Comparison of ENCODE assay signal across 30 cellular contexts in the genomic region with DNA sequence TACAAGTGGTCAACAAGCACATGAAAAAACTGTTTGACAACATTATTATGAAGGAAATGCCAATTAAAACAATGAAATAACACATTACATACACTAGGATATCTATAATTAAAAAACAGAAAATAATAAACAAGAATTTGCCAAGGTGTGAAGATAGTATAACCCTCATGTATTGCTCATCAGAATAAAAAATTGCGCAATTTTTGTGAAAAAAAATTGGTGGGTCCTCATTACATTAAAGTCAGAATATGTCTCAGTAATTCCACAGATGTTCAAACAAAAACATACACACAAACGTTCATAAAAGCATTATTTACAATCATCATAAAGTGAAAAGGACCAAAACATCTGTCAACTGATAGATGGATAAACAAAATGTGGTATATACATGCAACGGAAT.
"Had no signal": no experiment of that assay in that cellular context is flagged by ENCODE, and none has a peak within 500 bp of the region (broad histone marks: within the 10 kb centered on the region; RNA-seq: fewer than 3 reads in every experiment).

No MANE protein-coding gene starts in this region.

- ATAC-seq: activated CD8-positive, alpha-beta T cell treated with anti-CD3 and anti-CD28 coated beads for 36 hours; activated naive CD8-positive, alpha-beta T cell treated with anti-CD3 and anti-CD28 coated beads, Interleukin-2, amount 50 U/mL, for 24 hours; activated T-cell treated with anti-CD3 and anti-CD28 coated beads, Interleukin-2, amount 50 U/mL, for 4 hours; body of pancreas had no signal

- H3K4me3 ChIP-seq: ascending aorta, body of pancreas, breast epithelium had no signal

- FAIRE-seq: TTC549 had no signal

- H3K4me1 ChIP-seq: ascending aorta, body of pancreas, breast epithelium had no signal

- H3K27ac ChIP-seq: ascending aorta, body of pancreas, brain microvascular endothelial cell, breast epithelium, VCaP had no signal

- H3K36me3 ChIP-seq: ascending aorta, brain microvascular endothelial cell, breast epithelium had no signal

- H3K9me3 ChIP-seq: body of pancreas had no signal

- H3K27me3 ChIP-seq: ascending aorta, body of pancreas, brain microvascular endothelial cell, breast epithelium had no signal

- DNase-seq: activated B cell treated with CpG ODN at 0.5 μM for 24 hours; activated CD4-positive, alpha-beta memory T cell treated with anti-CD3 and anti-CD28 coated beads for 36 hours; activated CD4-positive, alpha-beta T cell treated with anti-CD3 and anti-CD28 coated beads for 4 hours; activated CD4-positive, alpha-beta T cell treated with anti-CD3 and anti-CD28 coated beads, Interleukin-2, amount 10 ng/mL, durations not matched to agents 24 days and 14 days; activated CD4-positive, alpha-beta T cell treated with anti-CD3 and anti-CD28 coated beads, Interleukin-2, amount 50 U/mL, for 1 hour; activated CD4-positive, alpha-beta T cell treated with anti-CD3 and anti-CD28 coated beads, Interleukin-2, amount 50 U/mL, for 4 hours; activated CD4-positive, CD25-positive, alpha-beta regulatory T cell treated with anti-CD3 and anti-CD28 coated beads, Interleukin-2, amount 50 U/mL, for 72 hours; activated CD8-positive, alpha-beta memory T cell treated with anti-CD3 and anti-CD28 coated beads, Interleukin-2, amount 50 U/mL, for 4 hours; activated CD8-positive, alpha-beta T cell treated with anti-CD3 and anti-CD28 coated beads for 36 hours; activated effector memory CD4-positive, alpha-beta T cell treated with Interleukin-2 at 50 U/mL for 16 hours; activated gamma-delta T cell; activated naive CD4-positive, alpha-beta T cell treated with anti-CD3 and anti-CD28 coated beads, Interleukin-2, amount 10 ng/mL, durations not matched to agents 7 days and 5 days; activated naive CD4-positive, alpha-beta T cell treated with Interleukin-2 at 50 U/mL for 16 hours; activated naive CD8-positive, alpha-beta T cell treated with anti-CD3 and anti-CD28 coated beads, Interleukin-2, amount 10 ng/mL, durations not matched to agents 7 days and 5 days; activated naive CD8-positive, alpha-beta T cell treated with anti-CD3 and anti-CD28 coated beads, Interleukin-2, amount 50 U/mL, for 24 hours; activated T-cell treated with anti-CD3 and anti-CD28 coated beads for 4 hours; activated T-cell treated with anti-CD3 and anti-CD28 coated beads, Interleukin-2, amount 50 U/mL, for 1 hour; activated T-cell treated with anti-CD3 and anti-CD28 coated beads, Interleukin-2, amount 50 U/mL, for 4 hours; amygdala; anterior cingulate cortex; body of pancreas; brain microvascular endothelial cell; central memory CD4-positive, alpha-beta T cell; T-helper 1 cell; T-helper 2 cell; T-helper 9 cell had no signal
